ENCODE assay signal across 26 cellular contexts in the genomic region with DNA sequence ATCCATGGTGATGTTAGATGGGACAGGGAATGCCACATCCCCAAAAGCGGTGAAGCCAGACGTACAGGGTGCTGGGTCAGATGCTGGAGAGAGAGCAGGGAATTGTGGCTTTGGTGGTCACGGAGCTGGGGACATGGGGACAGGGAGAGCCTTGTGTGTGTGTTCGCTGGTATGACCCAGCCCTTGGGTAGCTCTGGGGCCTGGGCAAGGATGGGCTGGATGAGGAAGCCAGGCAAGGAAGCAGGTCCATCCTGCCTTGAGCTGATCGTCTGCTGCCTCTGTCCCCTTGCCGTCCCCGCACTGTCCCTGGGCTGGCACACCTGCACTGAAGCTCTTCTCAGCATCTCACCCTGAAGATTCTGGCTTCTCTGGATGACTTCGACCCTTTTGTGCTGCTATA. TPM values are rescaled to one million over a fixed set of nuclear protein-coding genes. Genes with fewer than 3 reads are reported as not detected.
A peak's percentile ranks its signal among the peaks of the same experiment; 100 is the strongest.
DNase-seq lines count a peak whose midpoint lies in the region; ATAC-seq, FAIRE-seq and TF ChIP-seq lines count a peak whose summit lies in the region.
"Had no signal": no experiment of that assay in that cellular context is flagged by ENCODE, and none has a peak within 500 bp of the region (broad histone marks: within the 10 kb centered on the region; RNA-seq: fewer than 3 reads in every experiment).

No MANE protein-coding gene starts in this region.

- no peak for ATAC-seq in left ventricle myocardium superior
- ATAC-seq in heart left ventricle, result no peak
- ATAC-seq: HCT116 had no signal

- H3K4me3 Mint-ChIP-seq in progenitor cell of endocrine pancreas (ENCODE audit: low read depth), result no peak overlapping the region
- H3K4me3 Mint-ChIP-seq: CD4-positive, alpha-beta T cell had no signal

- H3K9ac ChIP-seq in kidney (ENCODE audit: low read length in 2 of 2), result no peak overlapping the region
- H3K9ac ChIP-seq: BLaER1 treated with 17β-estradiol and CSF1 and Interleukin-3, amounts not matched to agents 10 nM and 100 nM had no signal

- H3K9me3 Mint-ChIP-seq in progenitor cell of endocrine pancreas (ENCODE audit: low read depth), result no peaks in the 10 kb centered on the region
- H3K9me3 Mint-ChIP-seq: CD4-positive, alpha-beta T cell had no signal

- H3K4me3 ChIP-seq in heart left ventricle (no peak overlapping the region), kidney (ENCODE audit: low read length in 2 of 2) (no peak overlapping the region), A673 (ENCODE audit: low read depth, low read length, poor library complexity, severe bottlenecking) (no peak overlapping the region)
- H3K4me3 ChIP-seq: BLaER1 treated with 17β-estradiol and CSF1 and Interleukin-3, amounts not matched to agents 10 nM and 100 nM; SK-N-MC had no signal

- H3K27me3 ChIP-seq in heart left ventricle (peaks cover 0 to 11% (median 6%) of the 10 kb centered on the region in 9 donors), A673 (replicated peaks; ENCODE audit: insufficient read depth, low read depth, low read length, poor library complexity) (no peaks in the 10 kb centered on the region)
- H3K27me3 ChIP-seq: BLaER1 treated with 17β-estradiol and CSF1 and Interleukin-3, amounts not matched to agents 10 nM and 100 nM had no signal

- 74 to 86% (median 78%) methylated on average over 8 of the region's 8 CpGs for WGBS in heart left ventricle, 4 donors

- H3K9me3 ChIP-seq in heart left ventricle, result peaks cover 0 to 12% (median 0%) of the 10 kb centered on the region in 12 donors
- no peaks in the 10 kb centered on the region for H3K9me3 ChIP-seq in kidney (ENCODE audit: control insufficient read depth in 1 of 2, low read length in 2 of 2)
- H3K9me3 ChIP-seq in A673 (ENCODE audit: low read depth, low read length, poor library complexity, severe bottlenecking), result no peaks in the 10 kb centered on the region

- no TSS peak for BruUV-seq in A673 (replicated peaks; lab: Mats Ljungman, UMichigan)

- peak overlapping the region; percentile 84 for H3K27ac Mint-ChIP-seq in progenitor cell of endocrine pancreas
- H3K27ac Mint-ChIP-seq: CD4-positive, alpha-beta T cell had no signal

- POLR2A ChIA-PET in A673 (lab: Charles Lee; ENCODE audit: low non-redundant PET), result no interaction called here

- FAIRE-seq in kidney (lab: Jason Lieb, UNC), result no peak
- FAIRE-seq: G401.6 had no signal

- intact Hi-C loops in left ventricle myocardium superior (cut with micrococcal nuclease), result loop anchor here (10.0 kb wide), 1 partner anchor 1961 kb away; no protein-coding TSS in a partner anchor
- intact Hi-C loops in heart left ventricle (cut with DNase I), result no loop called here
- intact Hi-C loops in kidney (cut with DNase I), result no loop called here
- intact Hi-C loops in A673 (cut with micrococcal nuclease; ENCODE audit: unreplicated experiment), result no loop called here

- DNase-seq in left ventricle myocardium superior (peak; percentile 11), heart left ventricle (no peak), kidney (peak; percentile 53), progenitor cell of endocrine pancreas (ENCODE audit: low spot score, unreplicated experiment) (no peak), A673 (ENCODE audit: low spot score) (no peak), COR-L47 (lab: John Stamatoyannopoulos, UW) (no peak)
- no peak for DNase-seq in activated naive CD4-positive, alpha-beta T cell (lab: John Stamatoyannopoulos, UW)
- DNase-seq in activated effector memory CD4-positive, alpha-beta T cell treated with Interleukin-2 at 50 U/mL for 16 hours, result no peak
- DNase-seq: CD4-positive, alpha-beta T cell; GOT3; NCI-H1048; NCI-H1417 treated with DMSO at 0.1 percent for 48 hours; NCI-H2081; NCI-H2227 treated with DMSO at 0.1 percent for 48 hours; NCI-H526 treated with DMSO at 0.1 percent for 48 hours; SIG-M5 had no signal

- H3K4me1 ChIP-seq in heart left ventricle (no peaks in the 10 kb centered on the region), kidney (ENCODE audit: control insufficient read depth in 1 of 2, insufficient read depth in 1 of 2, low read depth in 1 of 2, low read length in 2 of 2) (no peaks in the 10 kb centered on the region), A673 (ENCODE audit: insufficient read depth, low read length, poor library complexity, severe bottlenecking) (no peaks in the 10 kb centered on the region)
- H3K4me1 ChIP-seq: Caco-2 had no signal

- no peak for TF ChIP-seq POLR2A in heart left ventricle (IDR thresholded peaks at IDR 0.05)

- H3K27ac ChIP-seq in heart left ventricle (no peak overlapping the region), kidney (ENCODE audit: low read depth in 2 of 2, low read length in 2 of 2) (no peak overlapping the region), A673 (ENCODE audit: low read depth, low read length, poor library complexity, severe bottlenecking) (no peak overlapping the region)
- H3K27ac ChIP-seq: BLaER1 treated with 17β-estradiol and CSF1 and Interleukin-3, amounts not matched to agents 10 nM and 100 nM; HL-60; RWPE1; SK-N-MC had no signal

- peaks cover 6% of the 10 kb centered on the region for H3K27me3 Mint-ChIP-seq in progenitor cell of endocrine pancreas

- no peaks in the 10 kb centered on the region for H3K36me3 Mint-ChIP-seq in progenitor cell of endocrine pancreas (ENCODE audit: insufficient read depth)

- TF ChIP-seq CTCF in heart left ventricle (IDR thresholded peaks at IDR 0.05) (no peak), kidney (IDR thresholded peaks at IDR 0.05; ENCODE audit: borderline replicate concordance, extremely low read depth, insufficient read depth) (no peak), progenitor cell of endocrine pancreas (IDR thresholded peaks at IDR 0.05; ENCODE audit: unreplicated experiment) (no peak), A673 (conservative IDR thresholded peaks at IDR 0.05; ENCODE audit: low read depth, low read length) (no peak)

- peaks cover 3% of the 10 kb centered on the region for H3K4me1 Mint-ChIP-seq in progenitor cell of endocrine pancreas (ENCODE audit: low read depth)

- CTCF ChIA-PET in A673 (lab: Charles Lee), result no interaction called here

- H3K36me3 ChIP-seq in heart left ventricle (no peaks in the 10 kb centered on the region), kidney (ENCODE audit: control insufficient read depth in 1 of 2, insufficient read depth in 2 of 2, low read length in 2 of 2) (no peaks in the 10 kb centered on the region), A673 (ENCODE audit: insufficient read depth, low read length, poor library complexity, severe bottlenecking) (no peaks in the 10 kb centered on the region)
- H3K36me3 ChIP-seq: BLaER1 treated with 17β-estradiol and CSF1 and Interleukin-3, amounts not matched to agents 10 nM and 100 nM had no signal

RNA-seq across cellular contexts. Expression of a gene that starts 15.4 kb away (rescaled TPM):
- total RNA-seq in left ventricle myocardium superior, result not detected
- total RNA-seq in heart left ventricle, result under 1 TPM in 1 of 9 donors, not detected in 8; 0.11 TPM
- under 1 TPM in 1 of 2 donors, not detected in 1; 0.12 TPM for polyA plus RNA-seq in heart left ventricle
- total RNA-seq in kidney, result 342 TPM
- 82.6 TPM for polyA plus RNA-seq in kidney (ENCODE audit: insufficient read depth, low read depth, low replicate concordance)
- 172 and 183 TPM in 2 replicates for total RNA-seq in progenitor cell of endocrine pancreas
- 0.11 and 0.17 TPM in 2 replicates for total RNA-seq in A673 (2021)

RNA-seq across cellular contexts. Expression of a gene that starts 26.9 kb away (rescaled TPM):
- total RNA-seq in left ventricle myocardium superior, result 0.27 TPM
- total RNA-seq in heart left ventricle, result 1 to 10 TPM in 3 of 9 donors, under 1 TPM in 3, not detected in 3; 0.30 to 2.7 (median 0.94) TPM
- under 1 TPM in 1 of 2 donors, not detected in 1; 0.12 TPM for polyA plus RNA-seq in heart left ventricle
- 19.3 TPM for total RNA-seq in kidney
- polyA plus RNA-seq in kidney (ENCODE audit: insufficient read depth, low read depth, low replicate concordance), result 12.9 TPM
- 13.3 and 13.5 TPM in 2 replicates for total RNA-seq in progenitor cell of endocrine pancreas
- total RNA-seq in A673 (2021), result 0.85 TPM in 1 of 2 replicates, not detected in the other

RNA-seq across cellular contexts. Expression of a gene that starts 45.4 kb away (rescaled TPM):
- total RNA-seq in left ventricle myocardium superior, result not detected
- total RNA-seq in heart left ventricle, result not detected
- under 1 TPM in 1 of 2 donors, not detected in 1; 0.10 TPM for polyA plus RNA-seq in heart left ventricle
- total RNA-seq in kidney, result 180 TPM
- polyA plus RNA-seq in kidney (ENCODE audit: insufficient read depth, low read depth, low replicate concordance), result 76.5 TPM
- total RNA-seq in progenitor cell of endocrine pancreas, result 49.0 and 49.9 TPM in 2 replicates
- total RNA-seq in A673 (2021), result not detected in 2 replicates
- total RNA-seq: A172; CD4-positive, alpha-beta T cell had no signal
- polyA plus RNA-seq: AG04450 had no signal

RNA-seq across cellular contexts. Expression of a gene that starts 45.5 kb away (rescaled TPM):
- total RNA-seq in left ventricle myocardium superior, result not detected
- total RNA-seq in heart left ventricle, result not detected
- not detected for polyA plus RNA-seq in heart left ventricle
- 0.50 TPM for total RNA-seq in kidney
- polyA plus RNA-seq in kidney (ENCODE audit: insufficient read depth, low read depth, low replicate concordance), result not detected
- not detected in 2 replicates for total RNA-seq in progenitor cell of endocrine pancreas
- not detected in 2 replicates for total RNA-seq in A673 (2021)
- total RNA-seq: Caco-2; CD4-positive, alpha-beta T cell; NCI-H460 had no signal
- polyA plus RNA-seq: AG04450 had no signal

Comparison
In these comparisons a context has a peak if more than half of its experiments do, and no peak if none do; other contexts are left out.
1. DNase-seq: peak in left ventricle myocardium superior (single experiment) and kidney (single experiment); none in heart left ventricle (0 of 5), progenitor cell of endocrine pancreas (single experiment), activated naive CD4-positive, alpha-beta T cell (0 of 4), activated effector memory CD4-positive, alpha-beta T cell treated with Interleukin-2 at 50 U/mL for 16 hours (single experiment), A673 (single experiment) and COR-L47 (single experiment).
2. RNA of a gene that starts 15.4 kb away (total RNA-seq): 342 TPM in kidney (single experiment) and 172 to 183 TPM in progenitor cell of endocrine pancreas; 0.11 to 0.17 TPM in A673, not detected in left ventricle myocardium superior (single experiment) and 0.11 TPM in heart left ventricle; every median in the first group is over 100 times any median in the second.
3. RNA of a gene that starts 45.4 kb away (total RNA-seq): 180 TPM in kidney (single experiment) and 49.0 to 49.9 TPM in progenitor cell of endocrine pancreas; not detected in left ventricle myocardium superior (single experiment), not detected in heart left ventricle and not detected in A673; every median in the first group is over 10 times any median in the second.